1 cellular context compared by ENCODE assay signal in the genomic region with DNA sequence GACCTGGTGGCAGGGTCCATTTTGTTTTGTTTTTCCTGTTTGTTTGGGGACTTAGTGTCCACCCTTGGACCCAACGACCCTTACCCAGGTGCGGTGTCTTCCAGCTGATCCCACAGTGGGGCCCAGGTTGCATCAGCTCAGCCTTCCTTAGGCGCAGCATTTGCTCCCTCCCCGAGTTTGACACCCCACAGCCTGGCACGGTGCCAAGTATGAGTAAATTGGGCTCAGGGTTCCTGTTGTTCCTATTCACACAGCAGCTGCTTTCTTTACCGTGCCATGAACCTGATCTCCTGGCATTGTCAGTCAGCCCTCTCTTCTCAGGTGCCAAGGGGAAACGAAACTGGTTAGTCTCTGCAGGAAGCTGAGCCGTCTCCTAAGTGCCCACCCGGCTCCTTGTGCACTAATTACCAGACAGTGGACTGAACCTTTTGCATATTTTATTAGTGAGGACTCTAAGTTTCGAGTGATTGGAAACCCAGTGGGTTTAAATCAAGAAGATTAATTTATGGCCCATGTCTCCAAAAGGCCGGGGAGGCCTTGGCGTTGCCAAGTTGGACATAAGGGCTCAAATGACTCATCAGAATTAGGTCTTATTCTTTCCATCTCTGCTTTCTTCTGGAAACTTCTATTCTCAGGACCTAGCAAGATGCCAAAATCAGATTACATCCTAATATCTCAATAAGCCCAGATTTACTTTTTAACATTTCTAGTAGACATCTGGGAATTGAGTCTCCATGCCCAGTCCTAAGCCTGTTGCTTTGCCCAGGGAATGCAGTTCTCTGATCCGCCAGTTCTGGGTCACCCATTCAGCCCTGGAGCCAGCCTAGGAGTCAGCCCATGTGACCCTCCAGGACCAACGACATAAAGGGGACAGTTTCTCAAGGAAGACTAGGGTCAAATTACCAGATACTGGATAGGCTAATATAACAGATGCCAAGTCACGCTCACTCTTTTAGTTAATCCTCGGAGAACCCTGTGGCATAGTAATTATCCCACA.
TF ChIP-seq lines count a peak whose summit lies in the region.

No MANE protein-coding gene starts in this region.

TF ChIP-seq in HEK293, 187 proteins besides CTCF, POLR2A, EP300 and RAD21 (continued from another document):
- 0 out of 2 replicates have a peak, but pooled peaks have one; percentile 64 for TF ChIP-seq ZNF624 (tag by site-specific recombination; IDR thresholded peaks at IDR 0.05)
- TF ChIP-seq ZNF280C (tag by site-specific recombination; IDR thresholded peaks at IDR 0.05) = no peak
- TF ChIP-seq ZNF16 (tag by site-specific recombination; IDR thresholded peaks at IDR 0.05; ENCODE audit: low read depth) = no peak
- peak; percentile 96 for TF ChIP-seq ZNF776 (tag by site-specific recombination; IDR thresholded peaks at IDR 0.05; ENCODE audit: borderline replicate concordance)
- TF ChIP-seq ZNF621 (tag by site-specific recombination; IDR thresholded peaks at IDR 0.05) = no peak
- TF ChIP-seq BCL6B (tag by site-specific recombination; IDR thresholded peaks at IDR 0.05) = peak; percentile 66; the same call in 1 of the 2 replicates
- TF ChIP-seq ZIC2 (tag by site-specific recombination; IDR thresholded peaks at IDR 0.05) = peak; percentile 34
- peak; percentile 85 for TF ChIP-seq ZNF350 (tag by site-specific recombination; IDR thresholded peaks at IDR 0.05)
- TF ChIP-seq RBAK (tag by site-specific recombination; IDR thresholded peaks at IDR 0.05) = no peak
- no peak for TF ChIP-seq ZSCAN23 (tag by site-specific recombination; IDR thresholded peaks at IDR 0.05)
- 0 out of 2 replicates have a peak, but pooled peaks have one; percentile 42 for TF ChIP-seq ZNF473 (tag by site-specific recombination; IDR thresholded peaks at IDR 0.05)
- no peak for TF ChIP-seq ZSCAN18 (tag by site-specific recombination; IDR thresholded peaks at IDR 0.05)
- TF ChIP-seq ZNF391 (tag by site-specific recombination; IDR thresholded peaks at IDR 0.05; ENCODE audit: borderline replicate concordance, low read depth) = no peak
- TF ChIP-seq ZNF571 (tag by site-specific recombination; IDR thresholded peaks at IDR 0.05) = 0 out of 2 replicates have a peak, but pooled peaks have one; percentile 74
- no peak for TF ChIP-seq TRIM28 (IDR thresholded peaks at IDR 0.05; ENCODE audit: borderline replicate concordance, low read length)
- TF ChIP-seq ZNF48 (tag by site-specific recombination; IDR thresholded peaks at IDR 0.05) = no peak
- TF ChIP-seq ZNF112 (tag by site-specific recombination; IDR thresholded peaks at IDR 0.05) = peak; percentile 67
- TF ChIP-seq ZNF544 (tag by site-specific recombination; IDR thresholded peaks at IDR 0.05) = peak; percentile 96
